21 cellular contexts compared by ENCODE assay signal in the genomic region with DNA sequence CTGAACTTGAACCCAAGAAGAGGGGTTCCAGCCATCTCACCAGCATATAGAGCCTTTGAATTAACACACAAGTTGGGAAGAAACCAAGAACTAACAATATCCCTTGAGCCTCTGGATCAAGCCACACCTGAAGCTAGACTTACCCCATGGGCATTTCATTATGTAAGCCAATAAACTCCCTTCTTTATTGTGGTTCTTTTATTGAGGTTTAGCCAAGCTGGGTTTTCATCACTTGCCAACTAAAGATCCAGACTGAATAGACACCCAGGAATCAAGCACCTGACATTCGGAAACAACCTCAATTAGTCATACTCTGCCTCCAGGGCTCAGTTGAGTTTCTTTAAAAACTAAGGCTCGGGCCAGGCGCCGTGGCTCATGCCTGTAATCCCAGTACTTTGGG.
DNase-seq lines count a peak whose midpoint lies in the region; ATAC-seq and TF ChIP-seq lines count a peak whose summit lies in the region.
"Had no signal": no experiment of that assay in that cellular context is flagged by ENCODE, and none has a peak within 500 bp of the region (broad histone marks: within the 10 kb centered on the region; RNA-seq: fewer than 3 reads in every experiment).

No MANE protein-coding gene starts in this region.

- no peak overlapping the region for H3K4me2 ChIP-seq in HCT116 (ENCODE audit: low read length)
- H3K4me2 ChIP-seq: KMS-11, SK-N-SH had no signal

- no peak overlapping the region for H2AFZ ChIP-seq in HCT116 (ENCODE audit: low read depth, low read length, poor library complexity, severe bottlenecking)
- H2AFZ ChIP-seq: GM23248 had no signal

- no peak overlapping the region for H3K9ac ChIP-seq in HCT116 (ENCODE audit: low read length)
- H3K9ac ChIP-seq: GM23248, KMS-11, SK-N-SH had no signal

- intact Hi-C loops in HCT116 (cut with micrococcal nuclease), result no loop called here
- intact Hi-C loops in thyroid gland (cut with DNase I), result no loop called here
- intact Hi-C loops in left colon (cut with DNase I, micrococcal nuclease), result no loop called here

- no peaks in the 10 kb centered on the region for H4K20me1 ChIP-seq in HCT116 (ENCODE audit: insufficient read depth)

- H3K4me3 ChIP-seq in HCT116 (replicated peaks in 1 of 2; ENCODE audit: low read depth in 1 of 2, low read length in 2 of 2), result no peak overlapping the region
- H3K4me3 ChIP-seq in thyroid gland (replicated peaks in 1 of 3), result no peak overlapping the region
- H3K4me3 ChIP-seq: GM23248 had no signal

- TF ChIP-seq POLR2A in HCT116 (IDR thresholded peaks at IDR 0.05; ENCODE audit: borderline replicate concordance, extremely low read depth, insufficient read depth, insufficient read length) (no peak), thyroid gland (IDR thresholded peaks at IDR 0.05) (no peak)

- DNase-seq in HCT116 (ENCODE audit: low read depth, low spot score) (peak; percentile 22), M059J (ENCODE audit: low read depth) (peak; percentile 65), SW480 (ENCODE audit: low spot score) (peak; percentile 56), foreskin keratinocyte (peak; percentile 91 to 96), thyroid gland (no peak), left colon (no peak), NCI-H2029 treated with DMSO at 0.1 percent for 48 hours (lab: John Stamatoyannopoulos, UW) (no peak)
- DNase-seq: Calu3, DMS153, DND-41, GM23248, NCI-H1092 treated with DMSO at 0.1 percent for 48 hours, NCI-H1436, NCI-H187, NCI-H446 treated with DMSO at 0.1 percent for 48 hours, NCI-H526 treated with DMSO at 0.1 percent for 48 hours, SK-N-SH, SW 1271 had no signal

- no TSS peak for BruUV-seq in HCT116 (replicated peaks; lab: Mats Ljungman, UMichigan)

- RAD21 ChIA-PET in HCT116 (lab: Charles Lee; ENCODE audit: low non-redundant PET in 1 of 2, low total read pairs in 2 of 2, uncharacterized antibody in 2 of 2, unreplicated experiment in 2 of 2), result no interaction called here

- no peak for TF ChIP-seq RAD21 in HCT116 (IDR thresholded peaks at IDR 0.05; ENCODE audit: low read depth)

- POLR2A ChIA-PET in HCT116 (lab: Charles Lee), result no interaction called here

- H3K9me3 ChIP-seq in HCT116 (ENCODE audit: control insufficient read depth in 1 of 2, insufficient read depth in 1 of 2, low read depth in 1 of 2, low read length in 2 of 2) (no peaks in the 10 kb centered on the region), thyroid gland (no peaks in the 10 kb centered on the region)
- H3K9me3 ChIP-seq: SK-N-SH had no signal

- no peaks in the 10 kb centered on the region for H3K36me3 ChIP-seq in HCT116 (ENCODE audit: control insufficient read depth in 1 of 2, insufficient read depth in 2 of 2, low read length in 2 of 2)
- H3K36me3 ChIP-seq in thyroid gland, result no peaks in the 10 kb centered on the region

- H3K79me2 ChIP-seq in HCT116 (ENCODE audit: insufficient read depth, low read length), result no peaks in the 10 kb centered on the region

- no peaks in the 10 kb centered on the region for H3K9me2 ChIP-seq in HCT116 (ENCODE audit: insufficient read depth)
- H3K9me2 ChIP-seq: SK-N-SH had no signal

- H3K27ac ChIP-seq in HCT116 (ENCODE audit: low read depth, low read length) (no peak overlapping the region), foreskin keratinocyte (no peak overlapping the region), thyroid gland (no peak overlapping the region)
- H3K27ac ChIP-seq: GM23248, KMS-11 had no signal

- H3K4me1 ChIP-seq in HCT116 (ENCODE audit: control insufficient read depth in 1 of 2, insufficient read depth in 2 of 2, low read length in 2 of 2) (peaks cover 4 to 27% of the 10 kb centered on the region in 2 experiments), foreskin keratinocyte (peaks cover 10% of the 10 kb centered on the region), thyroid gland (no peaks in the 10 kb centered on the region)

- H3K27me3 ChIP-seq in HCT116 (ENCODE audit: insufficient read depth, low read length) (no peaks in the 10 kb centered on the region), foreskin keratinocyte (peaks cover 19% of the 10 kb centered on the region), thyroid gland (no peaks in the 10 kb centered on the region)

- WGBS in thyroid gland, 2 donors, result 92 to 95% methylated on average over 4 of the region's 4 CpGs

- peak; percentile 26; the same call in 1 of the 2 replicates for ATAC-seq in HCT116
- peak; percentile 55 for ATAC-seq in foreskin keratinocyte
- no peak for ATAC-seq in GM21515 (IDR thresholded peaks at IDR 0.05; ENCODE audit: unreplicated experiment)
- ATAC-seq in left colon, result no peak
- ATAC-seq: Panc1 had no signal

- TF ChIP-seq CTCF in HCT116 (IDR thresholded peaks at IDR 0.05 in 2 of 3, conservative IDR thresholded peaks at IDR 0.05 in 1 of 3; ENCODE audit: borderline replicate concordance in 1 of 3, insufficient read depth in 1 of 3, low read depth in 2 of 3, low read length in 2 of 3) (no peak), foreskin keratinocyte (conservative IDR thresholded peaks at IDR 0.05) (no peak), thyroid gland (IDR thresholded peaks at IDR 0.05) (no peak)

- CTCF ChIA-PET in HCT116 (lab: Charles Lee), result no interaction called here

TF ChIP-seq in HCT116, 20 proteins besides CTCF, POLR2A, EP300 and RAD21:
- TF ChIP-seq JUND (IDR thresholded peaks at IDR 0.05) (peak; percentile 24; the same call in 1 of the 2 replicates), MAX (IDR thresholded peaks at IDR 0.05) (no peak)
TF ChIP-seq in HCT116: peak in this region for 1.

Comparison
In these comparisons a context has a peak if more than half of its experiments do, and no peak if none do; other contexts are left out.
1. ATAC-seq: peak in HCT116 (single experiment) and foreskin keratinocyte (single experiment); none in GM21515 (single experiment) and left colon (single experiment).
2. DNase-seq: peak in HCT116 (single experiment), M059J (single experiment), SW480 (single experiment) and foreskin keratinocyte (2 of 2); none in thyroid gland (0 of 2), left colon (0 of 2) and NCI-H2029 treated with DMSO at 0.1 percent for 48 hours (single experiment).